ENCODE assay signal across 1 cellular context in the genomic region with DNA sequence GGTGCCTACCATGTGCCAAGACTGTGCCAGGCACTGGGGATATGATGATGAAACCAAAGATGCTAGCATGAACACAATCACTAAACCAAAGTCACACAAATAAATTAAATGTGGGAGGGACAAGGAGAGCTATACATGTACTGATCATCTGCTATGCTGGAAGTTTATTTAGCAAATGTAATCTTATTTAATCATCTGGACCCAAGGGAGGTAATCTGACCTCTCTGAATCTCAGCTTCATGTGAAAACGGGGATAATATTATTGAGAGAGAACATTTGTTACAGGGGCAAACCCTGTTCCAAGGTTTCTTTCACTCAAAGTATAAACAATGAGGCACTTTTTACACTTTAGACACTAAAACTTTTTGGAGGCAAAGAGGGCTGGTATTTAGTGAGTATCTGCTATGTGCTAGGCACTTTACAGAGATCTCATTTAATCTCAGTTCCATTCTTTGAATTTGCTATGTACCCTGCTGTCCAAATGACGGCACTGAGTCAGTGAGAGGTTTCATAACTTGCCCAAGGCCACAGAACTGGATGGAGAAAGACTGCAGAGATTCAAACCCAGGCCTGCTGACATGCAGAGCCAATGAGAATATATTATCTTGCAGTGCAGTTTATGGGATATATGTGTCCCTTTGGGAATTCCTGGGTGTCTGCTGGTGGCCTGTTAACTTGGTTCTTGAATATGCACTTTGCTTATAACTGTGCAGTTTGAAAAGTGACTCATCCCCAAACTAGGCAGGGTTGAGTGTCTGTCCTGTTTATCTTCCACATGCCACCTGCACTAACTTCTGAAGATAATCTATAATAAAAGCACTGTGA.
TF ChIP-seq lines count a peak whose summit lies in the region.

No MANE protein-coding gene starts in this region.

TF ChIP-seq in HepG2, 621 proteins besides CTCF, POLR2A, EP300 and RAD21 (continued from another document and continues in another):
- TF ChIP-seq, protein P1, sequence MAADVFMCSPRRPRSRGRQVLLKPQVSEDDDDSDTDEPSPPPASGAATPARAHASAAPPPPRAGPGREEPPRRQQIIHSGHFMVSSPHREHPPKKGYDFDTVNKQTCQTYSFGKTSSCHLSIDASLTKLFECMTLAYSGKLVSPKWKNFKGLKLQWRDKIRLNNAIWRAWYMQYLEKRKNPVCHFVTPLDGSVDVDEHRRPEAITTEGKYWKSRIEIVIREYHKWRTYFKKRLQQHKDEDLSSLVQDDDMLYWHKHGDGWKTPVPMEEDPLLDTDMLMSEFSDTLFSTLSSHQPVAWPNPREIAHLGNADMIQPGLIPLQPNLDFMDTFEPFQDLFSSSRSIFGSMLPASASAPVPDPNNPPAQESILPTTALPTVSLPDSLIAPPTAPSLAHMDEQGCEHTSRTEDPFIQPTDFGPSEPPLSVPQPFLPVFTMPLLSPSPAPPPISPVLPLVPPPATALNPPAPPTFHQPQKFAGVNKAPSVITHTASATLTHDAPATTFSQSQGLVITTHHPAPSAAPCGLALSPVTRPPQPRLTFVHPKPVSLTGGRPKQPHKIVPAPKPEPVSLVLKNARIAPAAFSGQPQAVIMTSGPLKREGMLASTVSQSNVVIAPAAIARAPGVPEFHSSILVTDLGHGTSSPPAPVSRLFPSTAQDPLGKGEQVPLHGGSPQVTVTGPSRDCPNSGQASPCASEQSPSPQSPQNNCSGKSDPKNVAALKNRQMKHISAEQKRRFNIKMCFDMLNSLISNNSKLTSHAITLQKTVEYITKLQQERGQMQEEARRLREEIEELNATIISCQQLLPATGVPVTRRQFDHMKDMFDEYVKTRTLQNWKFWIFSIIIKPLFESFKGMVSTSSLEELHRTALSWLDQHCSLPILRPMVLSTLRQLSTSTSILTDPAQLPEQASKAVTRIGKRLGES (CRISPR knock-in tag; IDR thresholded peaks at IDR 0.05; ENCODE audit: borderline replicate concordance): no peak
- TF ChIP-seq PAX8 (CRISPR knock-in tag; IDR thresholded peaks at IDR 0.05; ENCODE audit: borderline replicate concordance) (no peak), ZNF468 (CRISPR knock-in tag; IDR thresholded peaks at IDR 0.05) (no peak), SIN3A (IDR thresholded peaks at IDR 0.05; ENCODE audit: borderline replicate concordance, low read depth, low read length) (no peak), HIVEP1 (CRISPR knock-in tag; IDR thresholded peaks at IDR 0.05) (no peak), ZC3H13 (CRISPR knock-in tag; IDR thresholded peaks at IDR 0.05) (no peak), GATAD2A (CRISPR knock-in tag; IDR thresholded peaks at IDR 0.05) (peak; percentile 78), ZBTB7B (CRISPR knock-in tag; IDR thresholded peaks at IDR 0.05) (no peak), ZNF781 (CRISPR knock-in tag; IDR thresholded peaks at IDR 0.05; ENCODE audit: borderline replicate concordance, not compliant biosample characterization) (no peak), EED (CRISPR knock-in tag; IDR thresholded peaks at IDR 0.05) (no peak), SOX13 (IDR thresholded peaks at IDR 0.05) (no peak), SOX13 (CRISPR knock-in tag; conservative IDR thresholded peaks at IDR 0.05 in 1 of 2, IDR thresholded peaks at IDR 0.05 in 1 of 2) (peak in 1 of 2 experiments; percentile 52; a peak in 1 of 4 replicates), ZNF777 (CRISPR knock-in tag; IDR thresholded peaks at IDR 0.05) (no peak), ZMAT3 (CRISPR knock-in tag; conservative IDR thresholded peaks at IDR 0.05) (0 out of 2 replicates have a peak, but pooled peaks have one; percentile 53), NCOA5 (CRISPR knock-in tag; IDR thresholded peaks at IDR 0.05) (no peak), KDM5A (IDR thresholded peaks at IDR 0.05; ENCODE audit: borderline replicate concordance, low read length) (no peak), PHF21A (CRISPR knock-in tag; IDR thresholded peaks at IDR 0.05) (peak; percentile 69; the same call in 1 of the 2 replicates), ZNF44 (CRISPR knock-in tag; IDR thresholded peaks at IDR 0.05) (no peak), SMAD1 (CRISPR knock-in tag; IDR thresholded peaks at IDR 0.05; ENCODE audit: borderline replicate concordance, low read depth) (no peak), GTF3A (CRISPR knock-in tag; conservative IDR thresholded peaks at IDR 0.05) (no peak), ZNF841 (CRISPR knock-in tag; IDR thresholded peaks at IDR 0.05; ENCODE audit: borderline replicate concordance) (no peak), SAP130 (CRISPR knock-in tag; IDR thresholded peaks at IDR 0.05; ENCODE audit: low read depth) (peak; percentile 79), ZBTB3 (CRISPR knock-in tag; IDR thresholded peaks at IDR 0.05; ENCODE audit: borderline replicate concordance, low read depth) (no peak), ZFYVE20 (CRISPR knock-in tag; IDR thresholded peaks at IDR 0.05; ENCODE audit: borderline replicate concordance, low read depth) (no peak), DR1 (CRISPR knock-in tag; IDR thresholded peaks at IDR 0.05) (no peak), ZNF136 (CRISPR knock-in tag; IDR thresholded peaks at IDR 0.05; ENCODE audit: low read depth) (no peak), SOX6 (IDR thresholded peaks at IDR 0.05) (no peak), SOX6 (CRISPR knock-in tag; IDR thresholded peaks at IDR 0.05) (peak; percentile 34; the same call in 1 of the 2 replicates), ZFP1 (CRISPR knock-in tag; IDR thresholded peaks at IDR 0.05) (no peak), ZBTB20 (CRISPR knock-in tag; IDR thresholded peaks at IDR 0.05; ENCODE audit: borderline replicate concordance, low read depth) (0 out of 2 replicates have a peak, but pooled peaks have one; percentile 65), SMC3 (IDR thresholded peaks at IDR 0.05; ENCODE audit: low read length) (peak; percentile 20; the same call in 1 of the 2 replicates), SRSF1 (optimal IDR thresholded peaks at IDR 0.05; ENCODE audit: low read depth, low read length) (no peak), RNF2 (conservative IDR thresholded peaks at IDR 0.05; ENCODE audit: low read depth) (no peak), ZNF296 (CRISPR knock-in tag; conservative IDR thresholded peaks at IDR 0.05) (no peak), MED1 (CRISPR knock-in tag; IDR thresholded peaks at IDR 0.05) (peak; percentile 53), ZNF567 (CRISPR knock-in tag; IDR thresholded peaks at IDR 0.05; ENCODE audit: borderline replicate concordance) (0 out of 2 replicates have a peak, but pooled peaks have one; percentile 63), ZNF703 (CRISPR knock-in tag; IDR thresholded peaks at IDR 0.05; ENCODE audit: borderline replicate concordance) (no peak), RBM39 (IDR thresholded peaks at IDR 0.05; ENCODE audit: low read depth, low read length, poor library complexity, severe bottlenecking) (no peak), ZNF670 (CRISPR knock-in tag; IDR thresholded peaks at IDR 0.05; ENCODE audit: borderline replicate concordance) (no peak), PCBP1 (IDR thresholded peaks at IDR 0.05; ENCODE audit: borderline replicate concordance, low read depth, low read length) (no peak), PPARG (CRISPR knock-in tag; conservative IDR thresholded peaks at IDR 0.05) (no peak)
- TF ChIP-seq, protein P2, sequence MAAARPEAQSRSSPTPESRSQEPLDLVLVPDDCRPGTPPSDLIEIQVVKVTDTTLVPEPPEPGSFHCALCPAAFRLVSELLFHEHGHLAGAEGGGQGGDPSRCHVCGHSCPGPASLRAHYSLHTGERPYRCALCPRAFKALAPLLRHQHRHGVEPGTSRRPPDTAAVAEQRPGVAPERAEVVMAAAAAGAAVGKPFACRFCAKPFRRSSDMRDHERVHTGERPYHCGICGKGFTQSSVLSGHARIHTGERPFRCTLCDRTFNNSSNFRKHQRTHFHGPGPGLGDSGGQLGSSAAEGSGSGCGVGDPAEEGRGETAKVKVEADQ (CRISPR knock-in tag; IDR thresholded peaks at IDR 0.05; ENCODE audit: borderline replicate concordance): no peak
- TF ChIP-seq, protein P3, sequence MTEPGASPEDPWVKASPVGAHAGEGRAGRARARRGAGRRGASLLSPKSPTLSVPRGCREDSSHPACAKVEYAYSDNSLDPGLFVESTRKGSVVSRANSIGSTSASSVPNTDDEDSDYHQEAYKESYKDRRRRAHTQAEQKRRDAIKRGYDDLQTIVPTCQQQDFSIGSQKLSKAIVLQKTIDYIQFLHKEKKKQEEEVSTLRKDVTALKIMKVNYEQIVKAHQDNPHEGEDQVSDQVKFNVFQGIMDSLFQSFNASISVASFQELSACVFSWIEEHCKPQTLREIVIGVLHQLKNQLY (CRISPR knock-in tag; IDR thresholded peaks at IDR 0.05): no peak
- TF ChIP-seq, protein P4, sequence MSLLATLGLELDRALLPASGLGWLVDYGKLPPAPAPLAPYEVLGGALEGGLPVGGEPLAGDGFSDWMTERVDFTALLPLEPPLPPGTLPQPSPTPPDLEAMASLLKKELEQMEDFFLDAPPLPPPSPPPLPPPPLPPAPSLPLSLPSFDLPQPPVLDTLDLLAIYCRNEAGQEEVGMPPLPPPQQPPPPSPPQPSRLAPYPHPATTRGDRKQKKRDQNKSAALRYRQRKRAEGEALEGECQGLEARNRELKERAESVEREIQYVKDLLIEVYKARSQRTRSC (CRISPR knock-in tag; IDR thresholded peaks at IDR 0.05; ENCODE audit: low read depth): no peak; the same call in 1 of the 2 replicates
- TF ChIP-seq, protein P5, sequence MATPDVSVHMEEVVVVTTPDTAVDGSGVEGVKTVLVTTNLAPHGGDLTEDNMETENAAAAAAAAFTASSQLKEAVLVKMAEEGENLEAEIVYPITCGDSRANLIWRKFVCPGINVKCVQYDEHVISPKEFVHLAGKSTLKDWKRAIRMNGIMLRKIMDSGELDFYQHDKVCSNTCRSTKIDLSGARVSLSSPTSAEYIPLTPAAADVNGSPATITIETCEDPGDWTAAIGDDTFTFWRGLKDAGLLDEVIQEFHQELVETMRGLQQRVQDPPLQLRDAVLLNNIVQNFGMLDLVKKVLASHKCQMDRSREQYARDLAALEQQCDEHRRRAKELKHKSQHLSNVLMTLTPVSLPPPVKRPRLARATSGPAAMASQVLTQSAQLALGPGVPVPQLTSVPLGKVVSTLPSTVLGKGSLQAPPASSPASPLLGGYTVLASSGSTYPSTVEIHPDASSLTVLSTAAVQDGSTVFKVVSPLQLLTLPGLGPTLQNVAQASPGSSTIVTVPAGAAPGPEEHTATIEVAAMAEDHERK (CRISPR knock-in tag; IDR thresholded peaks at IDR 0.05; ENCODE audit: low read depth): no peak
- TF ChIP-seq, protein P6, sequence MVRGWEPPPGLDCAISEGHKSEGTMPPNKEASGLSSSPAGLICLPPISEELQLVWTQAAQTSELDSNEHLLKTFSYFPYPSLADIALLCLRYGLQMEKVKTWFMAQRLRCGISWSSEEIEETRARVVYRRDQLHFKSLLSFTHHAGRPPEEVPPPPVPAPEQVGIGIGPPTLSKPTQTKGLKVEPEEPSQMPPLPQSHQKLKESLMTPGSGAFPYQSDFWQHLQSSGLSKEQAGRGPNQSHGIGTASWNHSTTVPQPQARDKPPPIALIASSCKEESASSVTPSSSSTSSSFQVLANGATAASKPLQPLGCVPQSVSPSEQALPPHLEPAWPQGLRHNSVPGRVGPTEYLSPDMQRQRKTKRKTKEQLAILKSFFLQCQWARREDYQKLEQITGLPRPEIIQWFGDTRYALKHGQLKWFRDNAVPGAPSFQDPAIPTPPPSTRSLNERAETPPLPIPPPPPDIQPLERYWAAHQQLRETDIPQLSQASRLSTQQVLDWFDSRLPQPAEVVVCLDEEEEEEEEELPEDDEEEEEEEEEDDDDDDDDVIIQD (CRISPR knock-in tag; IDR thresholded peaks at IDR 0.05; ENCODE audit: low read depth): peak; percentile 49; the same call in 1 of the 2 replicates
- TF ChIP-seq, protein P7, sequence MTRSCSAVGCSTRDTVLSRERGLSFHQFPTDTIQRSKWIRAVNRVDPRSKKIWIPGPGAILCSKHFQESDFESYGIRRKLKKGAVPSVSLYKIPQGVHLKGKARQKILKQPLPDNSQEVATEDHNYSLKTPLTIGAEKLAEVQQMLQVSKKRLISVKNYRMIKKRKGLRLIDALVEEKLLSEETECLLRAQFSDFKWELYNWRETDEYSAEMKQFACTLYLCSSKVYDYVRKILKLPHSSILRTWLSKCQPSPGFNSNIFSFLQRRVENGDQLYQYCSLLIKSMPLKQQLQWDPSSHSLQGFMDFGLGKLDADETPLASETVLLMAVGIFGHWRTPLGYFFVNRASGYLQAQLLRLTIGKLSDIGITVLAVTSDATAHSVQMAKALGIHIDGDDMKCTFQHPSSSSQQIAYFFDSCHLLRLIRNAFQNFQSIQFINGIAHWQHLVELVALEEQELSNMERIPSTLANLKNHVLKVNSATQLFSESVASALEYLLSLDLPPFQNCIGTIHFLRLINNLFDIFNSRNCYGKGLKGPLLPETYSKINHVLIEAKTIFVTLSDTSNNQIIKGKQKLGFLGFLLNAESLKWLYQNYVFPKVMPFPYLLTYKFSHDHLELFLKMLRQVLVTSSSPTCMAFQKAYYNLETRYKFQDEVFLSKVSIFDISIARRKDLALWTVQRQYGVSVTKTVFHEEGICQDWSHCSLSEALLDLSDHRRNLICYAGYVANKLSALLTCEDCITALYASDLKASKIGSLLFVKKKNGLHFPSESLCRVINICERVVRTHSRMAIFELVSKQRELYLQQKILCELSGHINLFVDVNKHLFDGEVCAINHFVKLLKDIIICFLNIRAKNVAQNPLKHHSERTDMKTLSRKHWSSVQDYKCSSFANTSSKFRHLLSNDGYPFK (CRISPR knock-in tag; IDR thresholded peaks at IDR 0.05; ENCODE audit: borderline replicate concordance): no peak
- TF ChIP-seq, protein P8, sequence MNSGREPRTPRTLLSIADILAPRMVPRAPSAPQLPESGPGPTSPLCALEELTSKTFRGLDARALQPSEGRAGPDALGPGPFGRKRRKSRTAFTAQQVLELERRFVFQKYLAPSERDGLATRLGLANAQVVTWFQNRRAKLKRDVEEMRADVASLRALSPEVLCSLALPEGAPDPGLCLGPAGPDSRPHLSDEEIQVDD (CRISPR knock-in tag; IDR thresholded peaks at IDR 0.05; ENCODE audit: borderline replicate concordance): no peak
- TF ChIP-seq, protein P9, sequence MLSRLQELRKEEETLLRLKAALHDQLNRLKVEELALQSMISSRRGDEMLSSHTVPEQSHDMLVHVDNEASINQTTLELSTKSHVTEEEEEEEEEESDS (CRISPR knock-in tag; IDR thresholded peaks at IDR 0.05; ENCODE audit: borderline replicate concordance): no peak
- TF ChIP-seq, protein P10, sequence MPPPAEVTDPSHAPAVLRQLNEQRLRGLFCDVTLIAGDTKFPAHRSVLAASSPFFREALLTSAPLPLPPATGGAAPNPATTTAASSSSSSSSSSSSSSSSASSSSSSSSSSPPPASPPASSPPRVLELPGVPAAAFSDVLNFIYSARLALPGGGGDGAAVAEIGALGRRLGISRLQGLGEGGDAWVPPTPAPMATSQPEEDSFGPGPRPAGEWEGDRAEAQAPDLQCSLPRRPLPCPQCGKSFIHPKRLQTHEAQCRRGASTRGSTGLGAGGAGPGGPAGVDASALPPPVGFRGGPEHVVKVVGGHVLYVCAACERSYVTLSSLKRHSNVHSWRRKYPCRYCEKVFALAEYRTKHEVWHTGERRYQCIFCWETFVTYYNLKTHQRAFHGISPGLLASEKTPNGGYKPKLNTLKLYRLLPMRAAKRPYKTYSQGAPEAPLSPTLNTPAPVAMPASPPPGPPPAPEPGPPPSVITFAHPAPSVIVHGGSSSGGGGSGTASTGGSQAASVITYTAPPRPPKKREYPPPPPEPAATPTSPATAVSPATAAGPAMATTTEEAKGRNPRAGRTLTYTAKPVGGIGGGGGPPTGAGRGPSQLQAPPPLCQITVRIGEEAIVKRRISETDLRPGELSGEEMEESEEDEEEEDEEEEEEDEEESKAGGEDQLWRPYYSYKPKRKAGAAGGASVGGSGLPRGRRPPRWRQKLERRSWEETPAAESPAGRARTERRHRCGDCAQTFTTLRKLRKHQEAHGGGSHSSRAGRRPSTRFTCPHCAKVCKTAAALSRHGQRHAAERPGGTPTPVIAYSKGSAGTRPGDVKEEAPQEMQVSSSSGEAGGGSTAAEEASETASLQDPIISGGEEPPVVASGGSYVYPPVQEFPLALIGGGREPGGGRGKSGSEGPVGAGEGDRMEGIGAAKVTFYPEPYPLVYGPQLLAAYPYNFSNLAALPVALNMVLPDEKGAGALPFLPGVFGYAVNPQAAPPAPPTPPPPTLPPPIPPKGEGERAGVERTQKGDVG (CRISPR knock-in tag; IDR thresholded peaks at IDR 0.05; ENCODE audit: borderline replicate concordance): no peak
